Comparison of ENCODE assay signal across 8 cellular contexts in genomic region chr20:36745927-36746659, GRCh38. TPM values are rescaled to one million over a fixed set of nuclear protein-coding genes. Genes with fewer than 3 reads are reported as not detected.
A peak's percentile ranks its signal among the peaks of the same experiment; 100 is the strongest.
DNase-seq lines count a peak whose midpoint lies in the region; TF ChIP-seq lines count a peak whose summit lies in the region.

Gene NDRG3 (minus strand): TSS chr20:36746090. CDS start chr20:36721735, 24,355 bp downstream.

- H3K9me3 Mint-ChIP-seq in activated naive CD4-positive, alpha-beta T cell treated with anti-CD3 and anti-CD28 coated beads, Interleukin-2, amount 10 ng/mL, durations not matched to agents 7 days and 5 days: no peaks in the 10 kb centered on the region

- H3K27ac ChIP-seq in temporal lobe (ENCODE audit: low read depth, low read length): peak within 1 kb of the TSS; percentile 87

- H3K4me3 ChIP-seq in GM06990 (replicated peaks; ENCODE audit: low read depth, low read length) (peak within 1 kb of the TSS; percentile 80), HFF-Myc (replicated peaks; ENCODE audit: low read depth, low read length) (peak within 1 kb of the TSS; percentile 80)

- H3K27ac Mint-ChIP-seq in activated naive CD4-positive, alpha-beta T cell treated with anti-CD3 and anti-CD28 coated beads, Interleukin-2, amount 10 ng/mL, durations not matched to agents 7 days and 5 days: peak within 1 kb of the TSS; percentile 83

- DNase-seq in GM06990 (ENCODE audit: extremely low read depth, insufficient read length) (peak; percentile 90), HFF-Myc (ENCODE audit: extremely low read depth, low read depth) (peak; percentile 70), NAMALWA (ENCODE audit: low spot score) (peak; percentile 95), SK-N-DZ (ENCODE audit: low spot score) (peak; percentile 97), globus pallidus (ENCODE audit: low spot score) (peak; percentile 92), occipital lobe (lab: John Stamatoyannopoulos, UW) (peak; percentile 86)
- DNase-seq in activated naive CD4-positive, alpha-beta T cell treated with anti-CD3 and anti-CD28 coated beads, Interleukin-2, amount 10 ng/mL, durations not matched to agents 7 days and 5 days: peak; percentile 96

- H3K4me3 Mint-ChIP-seq in activated naive CD4-positive, alpha-beta T cell treated with anti-CD3 and anti-CD28 coated beads, Interleukin-2, amount 10 ng/mL, durations not matched to agents 7 days and 5 days: peak within 1 kb of the TSS; percentile 81

- H3K36me3 Mint-ChIP-seq in activated naive CD4-positive, alpha-beta T cell treated with anti-CD3 and anti-CD28 coated beads, Interleukin-2, amount 10 ng/mL, durations not matched to agents 7 days and 5 days: peaks cover 8% of the 10 kb centered on the region

- peaks cover 1% of the 10 kb centered on the region; the same call in 1 of the 2 replicates for H3K36me3 ChIP-seq in GM06990 (ENCODE audit: control insufficient read depth, insufficient read depth, low read length)

- H3K4me1 Mint-ChIP-seq in activated naive CD4-positive, alpha-beta T cell treated with anti-CD3 and anti-CD28 coated beads, Interleukin-2, amount 10 ng/mL, durations not matched to agents 7 days and 5 days: peaks cover 26% of the 10 kb centered on the region

- H3K27me3 Mint-ChIP-seq in activated naive CD4-positive, alpha-beta T cell treated with anti-CD3 and anti-CD28 coated beads, Interleukin-2, amount 10 ng/mL, durations not matched to agents 7 days and 5 days: no peaks in the 10 kb centered on the region

- no peaks in the 10 kb centered on the region for H3K27me3 ChIP-seq in GM06990 (replicated peaks; ENCODE audit: control insufficient read depth, insufficient read depth, low read length)

- TF ChIP-seq CTCF in GM06990 (IDR thresholded peaks at IDR 0.05; ENCODE audit: insufficient read depth, low read length, poor library complexity, severe bottlenecking) (no peak), HFF-Myc (IDR thresholded peaks at IDR 0.05; ENCODE audit: low read depth, low read length, missing control alignments) (no peak)

- CTCF ChIA-PET in activated naive CD4-positive, alpha-beta T cell treated with anti-CD3 and anti-CD28 coated beads, Interleukin-2, amount 10 ng/mL, durations not matched to agents 7 days and 5 days (lab: Charles Lee): interaction anchor here (1.1 to 2.6 kb wide), 4 partner anchors 9 to 29 kb away, joined by 3 to 15 read pairs (median 6); partner anchors contain the start of gene DSN1

RNA-seq across cellular contexts. Expression of gene NDRG3, which starts in this region (rescaled TPM):
- polyA plus RNA-seq in SK-N-DZ (2014; cell fraction: cytosol; rRNA removed): 55.1 and 59.9 TPM in 2 replicates
- polyA plus RNA-seq in SK-N-DZ (2014; cell fraction: nucleus; rRNA removed): 19.4 and 27.4 TPM in 2 replicates
- total RNA-seq in occipital lobe: 43.7 TPM
- 40.3 TPM for total RNA-seq in temporal lobe

Comparison
In these comparisons a context has a peak if more than half of its experiments do, and no peak if none do; other contexts are left out.
1. Peak in every context shown above with its lines: DNase-seq, H3K4me3 ChIP-seq and H3K27ac ChIP-seq.